Comparison of ENCODE assay signal across 24 cellular contexts in the genomic region with DNA sequence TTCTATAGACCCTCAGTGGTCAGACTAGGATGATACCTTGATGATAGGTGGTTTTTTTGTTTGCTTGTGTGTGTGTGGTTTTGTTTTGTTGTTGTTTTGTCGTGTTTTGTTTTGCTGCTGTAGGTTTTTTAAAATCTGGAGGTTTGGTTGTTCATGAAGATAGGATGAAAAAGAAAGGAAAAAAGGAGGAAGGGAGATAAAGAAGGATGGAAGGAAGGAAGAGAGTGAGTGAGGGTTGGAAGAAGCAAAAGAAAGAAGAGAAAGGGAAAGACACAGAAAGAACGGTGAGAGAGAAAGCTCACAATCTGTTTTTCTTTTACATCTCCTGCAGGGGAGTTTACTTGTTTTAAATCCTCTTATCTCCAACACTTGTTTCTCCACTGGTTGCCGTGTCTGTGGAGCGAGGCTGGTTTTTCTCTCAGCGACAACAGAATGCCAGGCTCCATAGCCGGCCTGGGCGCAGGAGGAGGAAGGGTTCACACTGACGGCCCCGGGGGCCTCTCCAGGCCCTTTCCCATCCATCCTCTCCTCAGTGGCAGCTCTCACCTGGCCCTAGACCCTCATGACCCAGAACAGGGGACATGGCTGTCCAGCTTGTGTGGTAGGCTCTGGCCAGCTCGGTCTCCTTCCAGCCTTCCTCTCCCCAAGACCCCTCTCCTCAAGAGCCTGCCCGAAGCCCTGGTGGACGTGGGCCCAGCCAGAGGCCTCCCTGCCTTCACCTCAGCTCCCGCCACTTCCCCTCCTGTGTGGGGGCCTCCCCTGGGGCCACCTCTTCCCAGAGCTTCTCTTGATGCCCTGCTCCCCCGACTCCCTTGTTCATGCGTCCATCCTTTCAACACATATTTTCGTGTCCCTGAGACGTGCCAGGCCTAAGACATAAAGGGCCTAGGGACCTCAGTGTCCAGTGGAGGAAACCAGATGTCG.
DNase-seq lines count a peak whose midpoint lies in the region; TF ChIP-seq lines count a peak whose summit lies in the region.
"Had no signal": no experiment of that assay in that cellular context is flagged by ENCODE, and none has a peak within 500 bp of the region (broad histone marks: within the 10 kb centered on the region; RNA-seq: fewer than 3 reads in every experiment).

No MANE protein-coding gene starts in this region.

- no peak overlapping the region for H3K18ac ChIP-seq in H9 (ENCODE audit: insufficient read length, low read depth, low read length)

- H3K27me3 ChIP-seq in H9 (ENCODE audit: insufficient read depth, low read length): no peaks in the 10 kb centered on the region
- no peaks in the 10 kb centered on the region for H3K27me3 ChIP-seq in endodermal cell (ENCODE audit: control insufficient read depth, insufficient read depth, low read length, poor library complexity, severe bottlenecking)
- H3K27me3 ChIP-seq: breast epithelium, Peyer's patch, thyroid gland had no signal

- no peak overlapping the region for H3K56ac ChIP-seq in H9 (ENCODE audit: insufficient read length, low read depth, low read length)

- H3K79me1 ChIP-seq in H9 (ENCODE audit: insufficient read depth, low read depth, low read length, poor library complexity, severe bottlenecking): no peaks in the 10 kb centered on the region

- H3K4me3 Mint-ChIP-seq in CD14-positive monocyte (peak overlapping the region in 1 of 2 donors; percentile 23), H9 (no peak overlapping the region), endodermal cell (peak overlapping the region; percentile 10), osteocyte (ENCODE audit: unreplicated experiment) (no peak overlapping the region)
- H3K4me3 Mint-ChIP-seq in T-helper 2 cell treated with Interferon-gamma antibody and Interleukin-4, amounts not matched to agents 5 μg/mL and 100 μg/mL, for 36 hours: no peak overlapping the region
- H3K4me3 Mint-ChIP-seq: CD8-positive, alpha-beta T cell; dendritic cell treated with granulocyte-macrophage colony-stimulating factor and Interleukin-4, amounts not matched to agents 40 ng/mL and 50 ng/mL, for 4 days had no signal

- TF ChIP-seq CTCF in CD14-positive monocyte (IDR thresholded peaks at IDR 0.05): no peak
- TF ChIP-seq CTCF in H9 (conservative IDR thresholded peaks at IDR 0.05): no peak
- TF ChIP-seq CTCF in endodermal cell (conservative IDR thresholded peaks at IDR 0.05): no peak
- TF ChIP-seq CTCF in osteocyte (IDR thresholded peaks at IDR 0.05): no peak

- no peak overlapping the region for H3T11ph ChIP-seq in H9 (ENCODE audit: low read length)

- no peak overlapping the region for H3K4me2 ChIP-seq in H9 (ENCODE audit: insufficient read depth, insufficient read length, low read length)
- H3K4me2 ChIP-seq: KMS-11 had no signal

- DNase-seq in CD14-positive monocyte (ENCODE audit: low spot score): peak; percentile 33
- peak; percentile 20 for DNase-seq in H9
- DNase-seq in endodermal cell: peak; percentile 44
- peak; percentile 80 for DNase-seq in osteocyte (ENCODE audit: extremely low spot score, unreplicated experiment)
- no peak for DNase-seq in G401 (ENCODE audit: low spot score)
- DNase-seq in T-helper 2 cell treated with Interferon-gamma antibody and Interleukin-4, amounts not matched to agents 5 μg/mL and 100 μg/mL, for 36 hours (ENCODE audit: low spot score): no peak
- DNase-seq in NAMALWA (ENCODE audit: low spot score): no peak
- DNase-seq: CD8-positive, alpha-beta T cell; foreskin keratinocyte; mammary epithelial cell; MV-4-11; naive B cell; NCI-H187 treated with DMSO at 0.1 percent for 48 hours; NCI-H226; NCI-H774; stimulated activated CD4-positive, alpha-beta T cell treated with anti-CD3 and anti-CD28 coated beads, Interleukin-2, amount 100 ng/mL, for 24 hours; stimulated activated naive CD4-positive, alpha-beta T cell treated with Interleukin-2 at 50 U/mL for 16 hours; T1000 had no signal

- in situ Hi-C loops in G401 (cut with HindIII; ENCODE audit: low sequenced_read_pairs): no loop called here

- H3K36me3 ChIP-seq in endodermal cell (ENCODE audit: control insufficient read depth, insufficient read depth, low read length): no peaks in the 10 kb centered on the region
- H3K36me3 ChIP-seq: breast epithelium, Peyer's patch, thyroid gland had no signal

- WGBS in H9 (ENCODE audit: extremely low coverage, insufficient read length, low lambda C conversion rate): 100% methylated on average over 1 of the region's 18 CpGs
- 77 to 90% methylated on average over 17 to 18 of the region's 18 CpGs for WGBS in endodermal cell (ENCODE audit: insufficient coverage in 1 of 2, insufficient read length in 1 of 2), 2 experiments

- no peak overlapping the region; the same call in 1 of the 2 replicates for H3K14ac ChIP-seq in H9 (ENCODE audit: insufficient read depth, low read length)

- H2BK120ac ChIP-seq in H9 (ENCODE audit: low read depth, low read length, poor library complexity, severe bottlenecking): no peak overlapping the region

- no peak overlapping the region for H4K8ac ChIP-seq in H9 (replicated peaks; ENCODE audit: insufficient read length, low read depth, low read length)

- no peak overlapping the region for H4K5ac ChIP-seq in H9 (ENCODE audit: insufficient read length, low read depth, low read length)

- no peak overlapping the region for H2BK15ac ChIP-seq in H9 (ENCODE audit: low read depth, low read length)

- H3K27me3 Mint-ChIP-seq in CD14-positive monocyte (ENCODE audit: low read depth in 3 of 3): peaks cover 2 to 11% (median 9%) of the 10 kb centered on the region in 3 donors
- H3K27me3 Mint-ChIP-seq in H9 (ENCODE audit: low read depth): no peaks in the 10 kb centered on the region
- no peaks in the 10 kb centered on the region for H3K27me3 Mint-ChIP-seq in endodermal cell (ENCODE audit: insufficient read depth)
- H3K27me3 Mint-ChIP-seq in osteocyte (ENCODE audit: unreplicated experiment): peaks cover 19% of the 10 kb centered on the region
- H3K27me3 Mint-ChIP-seq in T-helper 2 cell treated with Interferon-gamma antibody and Interleukin-4, amounts not matched to agents 5 μg/mL and 100 μg/mL, for 36 hours (ENCODE audit: low read depth): peaks cover 6% of the 10 kb centered on the region

- no peak overlapping the region for H2BK20ac ChIP-seq in H9 (ENCODE audit: low read depth, low read length, poor library complexity, severe bottlenecking)

- H3K27ac Mint-ChIP-seq in CD14-positive monocyte: no peak overlapping the region
- H3K27ac Mint-ChIP-seq in H9: peak overlapping the region in 2 of 3 experiments; percentile 12 to 86; a peak in 4 of 7 replicates
- peak overlapping the region; percentile 15 for H3K27ac Mint-ChIP-seq in endodermal cell
- H3K27ac Mint-ChIP-seq in osteocyte (ENCODE audit: unreplicated experiment): no peak overlapping the region
- H3K27ac Mint-ChIP-seq in T-helper 2 cell treated with Interferon-gamma antibody and Interleukin-4, amounts not matched to agents 5 μg/mL and 100 μg/mL, for 36 hours: no peak overlapping the region
- H3K27ac Mint-ChIP-seq: CD8-positive, alpha-beta T cell; dendritic cell treated with granulocyte-macrophage colony-stimulating factor and Interleukin-4, amounts not matched to agents 40 ng/mL and 50 ng/mL, for 4 days; naive B cell had no signal

- H3K9ac ChIP-seq in H9 (ENCODE audit: extremely low read depth, insufficient read length, low read length): no peak overlapping the region
- no peak overlapping the region for H3K9ac ChIP-seq in endodermal cell (ENCODE audit: extremely low read depth, low read length, poor library complexity, severe bottlenecking)
- H3K9ac ChIP-seq: KMS-11 had no signal

- H3K9me3 Mint-ChIP-seq in CD14-positive monocyte (peaks cover 0 to 2% (median 0%) of the 10 kb centered on the region in 7 donors), H9 (no peaks in the 10 kb centered on the region; a peak in 1 of 5 replicates), endodermal cell (no peaks in the 10 kb centered on the region), osteocyte (ENCODE audit: unreplicated experiment) (no peaks in the 10 kb centered on the region)
- no peaks in the 10 kb centered on the region for H3K9me3 Mint-ChIP-seq in T-helper 2 cell treated with Interferon-gamma antibody and Interleukin-4, amounts not matched to agents 5 μg/mL and 100 μg/mL, for 36 hours
- H3K9me3 Mint-ChIP-seq: CD8-positive, alpha-beta T cell; dendritic cell treated with granulocyte-macrophage colony-stimulating factor and Interleukin-4, amounts not matched to agents 40 ng/mL and 50 ng/mL, for 4 days had no signal

- H2BK5ac ChIP-seq in H9 (ENCODE audit: insufficient read length, low read length): no peak overlapping the region

- no peaks in the 10 kb centered on the region for H4K20me1 ChIP-seq in H9 (ENCODE audit: control insufficient read depth, insufficient read depth, insufficient read length)

- H3K4ac ChIP-seq in H9 (ENCODE audit: low read depth, low read length): no peak overlapping the region

- H3K27ac ChIP-seq in H9 (ENCODE audit: insufficient read length, low read depth, low read length): no peak overlapping the region
- no peak overlapping the region for H3K27ac ChIP-seq in endodermal cell (ENCODE audit: low read depth, low read length)
- H3K27ac ChIP-seq: breast epithelium, foreskin keratinocyte, KMS-11, Peyer's patch, SK-N-MC had no signal

- peak overlapping the region; percentile 43 for H3K4me3 ChIP-seq in endodermal cell (ENCODE audit: low read length)
- H3K4me3 ChIP-seq: breast epithelium, Peyer's patch, SK-N-MC, thyroid gland had no signal

- no peak overlapping the region for H4K91ac ChIP-seq in H9 (ENCODE audit: insufficient read length, low read depth, low read length)

- H3K23me2 ChIP-seq in H9 (ENCODE audit: insufficient read length, low read depth, low read length, poor library complexity, severe bottlenecking): no peaks in the 10 kb centered on the region

- no peak overlapping the region for H2AFZ ChIP-seq in H9 (ENCODE audit: low read length)

- no peak overlapping the region for H2AK5ac ChIP-seq in H9 (ENCODE audit: insufficient read length, low read length)

- H2BK12ac ChIP-seq in H9 (ENCODE audit: insufficient read length, low read depth, low read length): no peak overlapping the region

- no peak overlapping the region for H3K23ac ChIP-seq in H9 (ENCODE audit: insufficient read length, low read depth, low read length)

- H3K9me3 ChIP-seq in H9 (ENCODE audit: control insufficient read depth, low read depth, low read length): no peaks in the 10 kb centered on the region
- H3K9me3 ChIP-seq in endodermal cell (ENCODE audit: control insufficient read depth, low read length): no peaks in the 10 kb centered on the region
- H3K9me3 ChIP-seq: breast epithelium, Peyer's patch, thyroid gland had no signal

- intact Hi-C loops in CD14-positive monocyte (cut with micrococcal nuclease): no loop called here

- no peaks in the 10 kb centered on the region for H3K36me3 Mint-ChIP-seq in CD14-positive monocyte
- no peaks in the 10 kb centered on the region for H3K36me3 Mint-ChIP-seq in H9 (ENCODE audit: insufficient read depth in 1 of 3, low read depth in 3 of 3)
- no peaks in the 10 kb centered on the region for H3K36me3 Mint-ChIP-seq in endodermal cell (ENCODE audit: low read depth)
- no peaks in the 10 kb centered on the region for H3K36me3 Mint-ChIP-seq in osteocyte (ENCODE audit: unreplicated experiment)
- no peaks in the 10 kb centered on the region for H3K36me3 Mint-ChIP-seq in T-helper 2 cell treated with Interferon-gamma antibody and Interleukin-4, amounts not matched to agents 5 μg/mL and 100 μg/mL, for 36 hours (ENCODE audit: low read depth)
- H3K36me3 Mint-ChIP-seq: CD8-positive, alpha-beta T cell; naive B cell had no signal

- no peaks in the 10 kb centered on the region for H3K79me2 ChIP-seq in H9 (ENCODE audit: insufficient read depth, low read length)

- no peaks in the 10 kb centered on the region; the same call in 1 of the 2 replicates for H3K4me1 ChIP-seq in H9 (ENCODE audit: insufficient read depth, low read length)
- H3K4me1 ChIP-seq in endodermal cell (ENCODE audit: control insufficient read depth, insufficient read depth, low read length): peaks cover 19% of the 10 kb centered on the region
- H3K4me1 ChIP-seq: breast epithelium, foreskin keratinocyte, Peyer's patch had no signal

- H3K4me1 Mint-ChIP-seq in CD14-positive monocyte: peaks cover 8% of the 10 kb centered on the region
- peaks cover 11 to 26% of the 10 kb centered on the region in 2 experiments for H3K4me1 Mint-ChIP-seq in H9
- H3K4me1 Mint-ChIP-seq in endodermal cell: peaks cover 54% of the 10 kb centered on the region
- no peaks in the 10 kb centered on the region for H3K4me1 Mint-ChIP-seq in osteocyte (ENCODE audit: unreplicated experiment)
- H3K4me1 Mint-ChIP-seq in T-helper 2 cell treated with Interferon-gamma antibody and Interleukin-4, amounts not matched to agents 5 μg/mL and 100 μg/mL, for 36 hours (ENCODE audit: low read depth): no peaks in the 10 kb centered on the region
- H3K4me1 Mint-ChIP-seq: naive B cell had no signal

Comparison
In these comparisons a context has a peak if more than half of its experiments do, and no peak if none do; other contexts are left out.
1. DNase-seq: peak in CD14-positive monocyte (single experiment), H9 (single experiment), endodermal cell (single experiment) and osteocyte (single experiment); none in G401 (single experiment), T-helper 2 cell treated with Interferon-gamma antibody and Interleukin-4, amounts not matched to agents 5 μg/mL and 100 μg/mL, for 36 hours (single experiment) and NAMALWA (single experiment).
2. H3K27ac Mint-ChIP-seq: peak in H9 (2 of 3) and endodermal cell (single experiment); none in CD14-positive monocyte (0 of 7), osteocyte (single experiment) and T-helper 2 cell treated with Interferon-gamma antibody and Interleukin-4, amounts not matched to agents 5 μg/mL and 100 μg/mL, for 36 hours (single experiment).